Comparison of ENCODE assay signal across 8 cellular contexts in genomic region chr1:162357681-162358266, GRCh38. TPM values are rescaled to one million over a fixed set of nuclear protein-coding genes. Genes with fewer than 3 reads are reported as not detected.
DNase-seq lines count a peak whose midpoint lies in the region; TF ChIP-seq lines count a peak whose summit lies in the region.

No MANE protein-coding gene starts in this region.

- no peaks in the 10 kb centered on the region for H3K27me3 Mint-ChIP-seq in Caco-2 (ENCODE audit: insufficient read depth, unreplicated experiment)

- peak; percentile 65 to 73 for TF ChIP-seq CTCF in Caco-2 (IDR thresholded peaks at IDR 0.05; ENCODE audit: insufficient read depth in 1 of 2, low read depth in 1 of 2, low read length in 1 of 2, severe bottlenecking in 1 of 2, unreplicated experiment in 1 of 2)

- H3K27ac ChIP-seq in SK-N-MC: peak overlapping the region; percentile 54; the same call in 1 of the 2 replicates

- H3K27ac Mint-ChIP-seq in Caco-2 (ENCODE audit: unreplicated experiment): no peak overlapping the region

- H3K9me3 Mint-ChIP-seq in Caco-2 (ENCODE audit: unreplicated experiment): no peaks in the 10 kb centered on the region

- no peaks in the 10 kb centered on the region for H3K27me3 ChIP-seq in Caco-2 (replicated peaks; ENCODE audit: control insufficient read depth, insufficient read depth, low read length)

- H3K36me3 ChIP-seq in Caco-2 (ENCODE audit: control insufficient read depth, insufficient read depth, low read length): no peaks in the 10 kb centered on the region
- H3K36me3 ChIP-seq in SK-N-MC (ENCODE audit: insufficient read depth, low read length): peaks cover 54% of the 10 kb centered on the region; the same call in 1 of the 2 replicates

- H3K4me3 ChIP-seq in Caco-2 (ENCODE audit: low read depth, low read length) (no peak overlapping the region), SK-N-MC (no peak overlapping the region)

- no TSS peak for BruUV-seq in Caco-2 (replicated peaks; lab: Mats Ljungman, UMichigan)

- CTCF ChIA-PET in Caco-2 (lab: Charles Lee): interaction anchor here (0.6 to 1.4 kb wide), 20 partner anchors 8 to 591 kb away, joined by 3 to 14 read pairs (median 4); partner anchors contain the start of gene C1orf226

- H3K4me1 Mint-ChIP-seq in Caco-2 (ENCODE audit: low read depth, unreplicated experiment): peaks cover 9% of the 10 kb centered on the region

- H3K36me3 Mint-ChIP-seq in Caco-2 (ENCODE audit: insufficient read depth, unreplicated experiment): no peaks in the 10 kb centered on the region

- H3K4me1 ChIP-seq in Caco-2: no peaks in the 10 kb centered on the region

- DNase-seq in Caco-2 (peak in 1 of 2 experiments; percentile 61), HT-29 (ENCODE audit: low spot score) (peak; percentile 53), SK-N-MC (ENCODE audit: low read depth, low spot score) (peak; percentile 40), hepatic stellate cell (ENCODE audit: low spot score) (peak; percentile 47), activated gamma-delta T cell treated with Interleukin-2 at 50 U/mL for 16 hours (no peak), activated T-cell treated with anti-CD3 and anti-CD28 coated beads for 4 hours (no peak), DMS79 (lab: John Stamatoyannopoulos, UW) (no peak), T-helper 9 cell (no peak)

- H3K9me3 ChIP-seq in Caco-2 (no peaks in the 10 kb centered on the region), SK-N-MC (ENCODE audit: low read depth, low read length) (no peaks in the 10 kb centered on the region)

- POLR2A ChIA-PET in Caco-2 (lab: Charles Lee): interaction anchor here (0.5 kb wide), 1 partner anchor 203 kb away, joined by 5 read pairs; no protein-coding TSS in a partner anchor

- no peak overlapping the region for H3K9ac ChIP-seq in SK-N-MC (ENCODE audit: insufficient read length)

- H3K4me3 Mint-ChIP-seq in Caco-2 (ENCODE audit: unreplicated experiment): no peak overlapping the region

- intact Hi-C loops in Caco-2 (cut with micrococcal nuclease; ENCODE audit: unreplicated experiment): loop anchor here (1.0 to 5.0 kb wide), 3 partner anchors 35 to 301 kb away; partner anchors contain the start of gene UHMK1

RNA-seq across cellular contexts. Expression of gene SPATA46, which starts 18.9 kb away (rescaled TPM):
- total RNA-seq in Caco-2 (2022): not detected in 2 replicates
- not detected in 2 replicates for total RNA-seq in HT-29 (2014; rRNA removed; shearing (Covaris generic))

RNA-seq across cellular contexts. Expression of gene C1orf226, which starts 23.8 kb away (rescaled TPM):
- 5.3 and 7.3 TPM in 2 replicates for total RNA-seq in Caco-2 (2022)
- total RNA-seq in HT-29 (2014; rRNA removed; shearing (Covaris generic)): 2.0 and 4.0 TPM in 2 replicates

RNA-seq across cellular contexts. Expression of gene SH2D1B, which starts 54.2 kb away (rescaled TPM):
- not detected in 2 replicates for total RNA-seq in Caco-2 (2022)
- not detected in 2 replicates for total RNA-seq in HT-29 (2014; rRNA removed; shearing (Covaris generic))

Comparison
In these comparisons a context has a peak if more than half of its experiments do, and no peak if none do; other contexts are left out.
1. DNase-seq: peak in HT-29 (single experiment), SK-N-MC (single experiment) and hepatic stellate cell (single experiment); none in activated gamma-delta T cell treated with Interleukin-2 at 50 U/mL for 16 hours (single experiment), activated T-cell treated with anti-CD3 and anti-CD28 coated beads for 4 hours (single experiment), DMS79 (single experiment) and T-helper 9 cell (single experiment).